ENCODE assay signal across 1 cellular context in genomic region chr16:27803775-27804549, GRCh38.
TF ChIP-seq lines count a peak whose summit lies in the region.

No MANE protein-coding gene starts in this region.

TF ChIP-seq in GM23338, 12 proteins besides CTCF, POLR2A, EP300 and RAD21 (continued from another document):
- no peak for TF ChIP-seq ZNF462 (CRISPR knock-in tag; IDR thresholded peaks at IDR 0.05)
- TF ChIP-seq ZNF331 (CRISPR knock-in tag; IDR thresholded peaks at IDR 0.05; ENCODE audit: low read depth): no peak
- TF ChIP-seq CREB1 (CRISPR knock-in tag; IDR thresholded peaks at IDR 0.05; ENCODE audit: low read depth): no peak
